20 cellular contexts compared by ENCODE assay signal in genomic region chr16:8953064-8953463, GRCh38. TPM values are rescaled to one million over a fixed set of nuclear protein-coding genes. Genes with fewer than 3 reads are reported as not detected.
DNase-seq lines count a peak whose midpoint lies in the region; ATAC-seq lines count a peak whose summit lies in the region.
"Had no signal": no experiment of that assay in that cellular context is flagged by ENCODE, and none has a peak within 500 bp of the region (broad histone marks: within the 10 kb centered on the region; RNA-seq: fewer than 3 reads in every experiment).

No MANE protein-coding gene starts in this region.

- no peaks in the 10 kb centered on the region for H3K27me3 Mint-ChIP-seq in activated naive CD4-positive, alpha-beta T cell treated with anti-CD3 and anti-CD28 coated beads, Interleukin-2, amount 10 ng/mL, durations not matched to agents 7 days and 5 days
- H3K27me3 Mint-ChIP-seq in T-cell, result no peaks in the 10 kb centered on the region
- H3K27me3 Mint-ChIP-seq in stimulated activated memory B cell treated with anti-CD40 and anti-IgM and Interleukin-4, amounts not matched to agents 10 μg/mL and 1 μg/mL and 100 μg/mL, for 72 hours, result no peaks in the 10 kb centered on the region

- POLR2A ChIA-PET in T-cell (lab: Charles Lee), result no interaction called here

- no peak for ATAC-seq in T-cell (replicated peaks in 1 of 4)
- ATAC-seq in stimulated activated memory B cell treated with anti-CD40 and anti-IgM and Interleukin-4, amounts not matched to agents 10 μg/mL and 1 μg/mL and 100 μg/mL, for 72 hours, result no peak
- ATAC-seq: activated CD4-positive, CD25-positive, alpha-beta regulatory T cell treated with anti-CD3 and anti-CD28 coated beads, Interleukin-2, amount 50 U/mL, for 24 hours; gastrocnemius medialis; Right ventricle myocardium inferior had no signal

- H3K4me1 Mint-ChIP-seq in activated naive CD4-positive, alpha-beta T cell treated with anti-CD3 and anti-CD28 coated beads, Interleukin-2, amount 10 ng/mL, durations not matched to agents 7 days and 5 days, result peaks cover 81% of the 10 kb centered on the region
- H3K4me1 Mint-ChIP-seq in T-cell, result peaks cover 88 to 90% (median 90%) of the 10 kb centered on the region in 3 donors
- peaks cover 80% of the 10 kb centered on the region for H3K4me1 Mint-ChIP-seq in stimulated activated memory B cell treated with anti-CD40 and anti-IgM and Interleukin-4, amounts not matched to agents 10 μg/mL and 1 μg/mL and 100 μg/mL, for 72 hours

- H3K4me3 Mint-ChIP-seq in activated naive CD4-positive, alpha-beta T cell treated with anti-CD3 and anti-CD28 coated beads, Interleukin-2, amount 10 ng/mL, durations not matched to agents 7 days and 5 days, result no peak overlapping the region
- peak overlapping the region; percentile 17 to 65 (median 57) for H3K4me3 Mint-ChIP-seq in T-cell
- peak overlapping the region; percentile 11 for H3K4me3 Mint-ChIP-seq in stimulated activated memory B cell treated with anti-CD40 and anti-IgM and Interleukin-4, amounts not matched to agents 10 μg/mL and 1 μg/mL and 100 μg/mL, for 72 hours
- H3K4me3 Mint-ChIP-seq: T-helper 1 cell treated with Interleukin-12 subunit alpha and Interleukin-12 subunit beta and Interleukin-4 antibody, amounts not matched to agents 30 μg/mL and 1 μg/mL, for 36 hours had no signal

- CTCF ChIA-PET in activated naive CD4-positive, alpha-beta T cell treated with anti-CD3 and anti-CD28 coated beads, Interleukin-2, amount 10 ng/mL, durations not matched to agents 7 days and 5 days (lab: Charles Lee), result no interaction called here
- CTCF ChIA-PET in T-cell (lab: Charles Lee), result no interaction called here

- H3K36me3 Mint-ChIP-seq in activated naive CD4-positive, alpha-beta T cell treated with anti-CD3 and anti-CD28 coated beads, Interleukin-2, amount 10 ng/mL, durations not matched to agents 7 days and 5 days, result peaks cover 8% of the 10 kb centered on the region
- no peaks in the 10 kb centered on the region for H3K36me3 Mint-ChIP-seq in T-cell
- H3K36me3 Mint-ChIP-seq in stimulated activated memory B cell treated with anti-CD40 and anti-IgM and Interleukin-4, amounts not matched to agents 10 μg/mL and 1 μg/mL and 100 μg/mL, for 72 hours, result peaks cover 5% of the 10 kb centered on the region

- peak overlapping the region; percentile 74 for H3K27ac Mint-ChIP-seq in activated naive CD4-positive, alpha-beta T cell treated with anti-CD3 and anti-CD28 coated beads, Interleukin-2, amount 10 ng/mL, durations not matched to agents 7 days and 5 days
- H3K27ac Mint-ChIP-seq in T-cell, result peak overlapping the region; percentile 44 to 74
- H3K27ac Mint-ChIP-seq in stimulated activated memory B cell treated with anti-CD40 and anti-IgM and Interleukin-4, amounts not matched to agents 10 μg/mL and 1 μg/mL and 100 μg/mL, for 72 hours, result no peak overlapping the region
- H3K27ac Mint-ChIP-seq: T-helper 1 cell treated with Interleukin-12 subunit alpha and Interleukin-12 subunit beta and Interleukin-4 antibody, amounts not matched to agents 30 μg/mL and 1 μg/mL, for 36 hours had no signal

- no peaks in the 10 kb centered on the region for H3K9me3 Mint-ChIP-seq in activated naive CD4-positive, alpha-beta T cell treated with anti-CD3 and anti-CD28 coated beads, Interleukin-2, amount 10 ng/mL, durations not matched to agents 7 days and 5 days
- no peaks in the 10 kb centered on the region for H3K9me3 Mint-ChIP-seq in T-cell
- H3K9me3 Mint-ChIP-seq in stimulated activated memory B cell treated with anti-CD40 and anti-IgM and Interleukin-4, amounts not matched to agents 10 μg/mL and 1 μg/mL and 100 μg/mL, for 72 hours, result no peaks in the 10 kb centered on the region
- H3K9me3 Mint-ChIP-seq: T-helper 1 cell treated with Interleukin-12 subunit alpha and Interleukin-12 subunit beta and Interleukin-4 antibody, amounts not matched to agents 30 μg/mL and 1 μg/mL, for 36 hours had no signal

- DNase-seq in activated naive CD4-positive, alpha-beta T cell treated with anti-CD3 and anti-CD28 coated beads, Interleukin-2, amount 10 ng/mL, durations not matched to agents 7 days and 5 days, result no peak
- no peak for DNase-seq in activated naive CD4-positive, alpha-beta T cell treated with anti-CD3 and anti-CD28 coated beads, Interleukin-2, amount 50 U/mL, for 16 hours
- no peak for DNase-seq in T-cell
- peak; percentile 37 for DNase-seq in germinal center (ENCODE audit: low spot score)
- no peak for DNase-seq in stimulated activated CD4-positive, alpha-beta T cell treated with anti-CD3 and anti-CD28 coated beads, Interleukin-2, amount 100 ng/mL, for 48 hours
- DNase-seq in islet precursor cell, result no peak
- DNase-seq in cerebellar nuclear complex (lab: John Stamatoyannopoulos, UW), result no peak
- DNase-seq: activated CD8-positive, alpha-beta memory T cell treated with anti-CD3 and anti-CD28 coated beads, Interleukin-2, amount 50 U/mL, for 48 hours; aorta; gastrocnemius medialis; GM23248; left ventricle myocardium inferior; NCI-H187; NCI-H446; spleen; stomach had no signal

RNA-seq across cellular contexts. Expression of gene USP7, which starts 10.6 kb away (rescaled TPM):
- total RNA-seq in T-cell, result 100 to 1,000 TPM; 159 to 261 (median 169) TPM
